5 cellular contexts compared by ENCODE assay signal in the genomic region with DNA sequence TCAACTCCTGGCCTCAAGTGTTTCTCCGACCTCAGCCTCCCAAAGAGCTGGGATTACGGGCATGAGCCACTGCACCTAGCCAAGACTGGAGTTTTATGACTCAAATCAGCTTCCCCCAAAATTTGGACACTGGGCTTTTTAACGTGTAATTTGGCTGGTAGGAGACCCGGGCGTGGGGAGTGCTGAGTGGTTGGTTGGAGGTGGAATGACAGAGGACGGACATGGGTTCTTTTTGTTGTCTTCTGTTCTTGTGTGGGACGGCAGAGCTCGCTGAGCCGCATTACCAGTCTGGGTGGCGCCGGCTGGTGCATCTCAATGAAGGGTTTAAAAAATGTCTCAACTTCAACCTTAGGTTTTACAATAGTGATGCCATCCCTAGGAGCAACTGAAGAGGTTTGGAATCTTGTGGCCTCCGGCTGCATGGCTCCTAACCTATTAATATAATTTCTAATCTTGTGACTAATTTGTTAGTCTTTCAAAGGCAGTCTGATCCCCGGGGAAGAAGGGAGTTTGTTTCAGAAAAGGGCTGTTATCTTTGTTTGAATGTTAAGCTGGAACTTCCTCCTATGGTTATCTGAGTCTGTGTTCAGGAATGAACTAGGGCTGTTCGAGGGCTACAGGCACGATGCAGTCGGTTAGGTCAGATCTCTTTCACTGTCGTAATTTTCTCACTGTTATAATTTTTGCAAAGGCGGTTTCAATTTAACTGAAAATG. TPM values are rescaled to one million over a fixed set of nuclear protein-coding genes. Genes with fewer than 3 reads are reported as not detected.
"Had no signal": no experiment of that assay in that cellular context is flagged by ENCODE, and none has a peak within 500 bp of the region (broad histone marks: within the 10 kb centered on the region; RNA-seq: fewer than 3 reads in every experiment).

No MANE protein-coding gene starts in this region.

RNA-seq across cellular contexts. Expression of gene GYG2, which starts 26.2 kb away (rescaled TPM):
- total RNA-seq: activated T-helper 2 cell treated with anti-CD3 and anti-CD28 coated beads, Interferon-gamma antibody, Interleukin-2, Interleukin-4, amounts not matched to agents 10 μg/mL and 5 μg/mL and 100 μg/mL, durations not matched to agents 14 hours and 24 hours and 36 hours; natural killer cell; T-helper 17 cell had no signal

RNA-seq across cellular contexts. Expression of gene XG, which starts 50.7 kb away (rescaled TPM):
- total RNA-seq: activated T-helper 2 cell treated with anti-CD3 and anti-CD28 coated beads, Interferon-gamma antibody, Interleukin-2, Interleukin-4, amounts not matched to agents 10 μg/mL and 5 μg/mL and 100 μg/mL, durations not matched to agents 14 hours and 24 hours and 36 hours; adrenal gland; occipital lobe had no signal
